ENCODE assay signal across 18 cellular contexts in the genomic region with DNA sequence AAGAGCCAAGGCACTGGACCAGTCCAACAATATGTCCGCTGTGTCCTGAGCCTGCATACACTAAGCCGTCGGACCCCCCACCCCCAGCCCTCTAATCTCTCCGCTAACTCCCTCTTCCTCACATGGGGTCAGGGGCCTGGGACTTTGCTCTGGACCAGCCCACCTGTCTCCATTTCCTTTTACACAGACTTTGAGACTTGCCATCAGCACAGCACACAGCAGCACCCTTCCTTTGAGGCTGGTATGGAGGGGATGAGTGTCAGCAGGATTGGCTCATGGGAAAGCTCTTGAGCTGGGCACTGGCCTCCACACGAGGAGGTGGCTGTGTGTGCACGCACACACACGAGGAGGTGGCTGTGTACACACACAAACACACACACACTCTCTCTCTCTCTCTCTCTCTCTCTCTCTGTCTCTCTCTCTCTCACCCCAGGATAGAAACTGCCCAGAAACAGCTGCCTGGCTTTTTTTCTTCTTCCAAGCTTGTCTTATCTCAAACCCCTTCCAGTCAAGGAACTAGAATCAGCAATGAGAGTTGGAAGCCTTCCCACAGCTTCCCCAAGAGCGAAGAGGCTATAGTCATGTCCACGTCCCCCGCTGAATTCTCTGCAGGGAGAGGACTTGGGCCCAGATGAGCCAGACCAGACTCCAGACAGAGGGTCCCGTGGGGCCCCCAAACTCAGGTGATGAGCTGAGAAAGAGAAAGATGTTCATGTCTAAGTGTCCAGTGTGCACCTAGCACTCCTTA. TPM values are rescaled to one million over a fixed set of nuclear protein-coding genes. Genes with fewer than 3 reads are reported as not detected.
A peak's percentile ranks its signal among the peaks of the same experiment; 100 is the strongest.
DNase-seq lines count a peak whose midpoint lies in the region; ATAC-seq, FAIRE-seq and TF ChIP-seq lines count a peak whose summit lies in the region.
"Had no signal": no experiment of that assay in that cellular context is flagged by ENCODE, and none has a peak within 500 bp of the region (broad histone marks: within the 10 kb centered on the region; RNA-seq: fewer than 3 reads in every experiment).

No MANE protein-coding gene starts in this region.

- H3K27me3 Mint-ChIP-seq in activated naive CD8-positive, alpha-beta T cell treated with anti-CD3 and anti-CD28 coated beads, Interleukin-2, amount 10 ng/mL, durations not matched to agents 7 days and 5 days: no peaks in the 10 kb centered on the region
- H3K27me3 Mint-ChIP-seq in activated naive CD8-positive, alpha-beta T cell treated with anti-CD3 and anti-CD28 coated beads, Interleukin-2, amount 50 U/mL, for 24 hours: no peaks in the 10 kb centered on the region

- H3K27me3 ChIP-seq in HepG2 (ENCODE audit: control insufficient read depth in 1 of 2, insufficient read depth in 2 of 2, low read length in 2 of 2) (no peaks in the 10 kb centered on the region), subcutaneous abdominal adipose tissue (ENCODE audit: control insufficient read depth in 5 of 5, insufficient read depth in 4 of 5, low read length in 5 of 5) (no peaks in the 10 kb centered on the region)
- H3K27me3 ChIP-seq: left lung had no signal

- no peaks in the 10 kb centered on the region for H3K9me3 ChIP-seq in HepG2 (ENCODE audit: low read length)
- H3K9me3 ChIP-seq in subcutaneous abdominal adipose tissue (ENCODE audit: control insufficient read depth in 5 of 5, low read length in 5 of 5): no peaks in the 10 kb centered on the region
- H3K9me3 ChIP-seq: HAP-1, left lung had no signal

- intact Hi-C loops in HepG2 (cut with micrococcal nuclease; ENCODE audit: unreplicated experiment): no loop called here

- peak overlapping the region; percentile 16; the same call in 1 of the 2 replicates for H3K9ac ChIP-seq in HepG2 (ENCODE audit: insufficient read depth, low read depth, low read length)
- H3K9ac ChIP-seq in subcutaneous abdominal adipose tissue (ENCODE audit: low read length in 5 of 5): no peak overlapping the region

- peaks cover 30% of the 10 kb centered on the region for H3K4me1 ChIP-seq in HepG2 (ENCODE audit: insufficient read depth, low read length)
- peaks cover 2 to 17% (median 13%) of the 10 kb centered on the region in 5 donors for H3K4me1 ChIP-seq in subcutaneous abdominal adipose tissue (ENCODE audit: control insufficient read depth in 5 of 5, insufficient read depth in 5 of 5, low read length in 5 of 5)
- H3K4me1 ChIP-seq: HAP-1 had no signal

- POLR2A ChIA-PET in activated naive CD8-positive, alpha-beta T cell treated with anti-CD3 and anti-CD28 coated beads, Interleukin-2, amount 10 ng/mL, durations not matched to agents 7 days and 5 days (lab: Charles Lee): no interaction called here
- POLR2A ChIA-PET in HepG2 (lab: Yijun Ruan, JAX): interaction anchor here (0.6 to 2.0 kb wide), 9 partner anchors 7 to 217 kb away, joined by 3 to 8 read pairs (median 3); a partner anchor contains a TSS

- no peak overlapping the region for H3K4me3 Mint-ChIP-seq in activated naive CD8-positive, alpha-beta T cell treated with anti-CD3 and anti-CD28 coated beads, Interleukin-2, amount 10 ng/mL, durations not matched to agents 7 days and 5 days
- no peak overlapping the region for H3K4me3 Mint-ChIP-seq in activated naive CD8-positive, alpha-beta T cell treated with anti-CD3 and anti-CD28 coated beads, Interleukin-2, amount 50 U/mL, for 24 hours

- CTCF ChIA-PET in HepG2 (lab: Yijun Ruan, JAX; ENCODE audit: low intra/inter-chr PET ratio, low total read pairs): no interaction called here

- in situ Hi-C loops in HepG2 (cut with HindIII; ENCODE audit: extremely low pct_ligation_motif_present, low pct_unique_long_range_greater_than_20kb): no loop called here

- no peak for DNase-seq in activated naive CD8-positive, alpha-beta T cell treated with anti-CD3 and anti-CD28 coated beads, Interleukin-2, amount 10 ng/mL, durations not matched to agents 7 days and 5 days
- no peak for DNase-seq in activated naive CD8-positive, alpha-beta T cell treated with anti-CD3 and anti-CD28 coated beads, Interleukin-2, amount 50 U/mL, for 24 hours
- DNase-seq in HepG2 (ENCODE audit: low spot score) (peak; percentile 68), NOMO-1 treated with dmso at 0.1 percent for 144 hours (lab: John Stamatoyannopoulos, UW; ENCODE audit: unreplicated experiment) (no peak)
- DNase-seq: activated naive CD4-positive, alpha-beta T cell; cortex of kidney; foreskin melanocyte; left lung; NCI-H1436; NCI-H2227 treated with DMSO at 0.1 percent for 48 hours; posterior cingulate gyrus had no signal

- TF ChIP-seq CTCF in VCaP (conservative IDR thresholded peaks at IDR 0.05): no peak
- no peak for TF ChIP-seq CTCF in HepG2 (CRISPR knock-in tag; IDR thresholded peaks at IDR 0.05)

- peaks cover 15% of the 10 kb centered on the region for H3K36me3 Mint-ChIP-seq in activated naive CD8-positive, alpha-beta T cell treated with anti-CD3 and anti-CD28 coated beads, Interleukin-2, amount 10 ng/mL, durations not matched to agents 7 days and 5 days
- peaks cover 13% of the 10 kb centered on the region for H3K36me3 Mint-ChIP-seq in activated naive CD8-positive, alpha-beta T cell treated with anti-CD3 and anti-CD28 coated beads, Interleukin-2, amount 50 U/mL, for 24 hours (ENCODE audit: low read depth)

- H4K20me1 ChIP-seq in HepG2 (ENCODE audit: insufficient read depth, low read length): no peaks in the 10 kb centered on the region

- no peak for ATAC-seq in activated naive CD8-positive, alpha-beta T cell treated with anti-CD3 and anti-CD28 coated beads, Interleukin-2, amount 10 ng/mL, durations not matched to agents 7 days and 5 days (ENCODE audit: low read depth)
- ATAC-seq in activated naive CD8-positive, alpha-beta T cell treated with anti-CD3 and anti-CD28 coated beads, Interleukin-2, amount 50 U/mL, for 24 hours: no peak
- ATAC-seq in HepG2 (peak; percentile 82), GM18520 (IDR thresholded peaks at IDR 0.05; ENCODE audit: unreplicated experiment) (no peak), HG03571 (IDR thresholded peaks at IDR 0.05; ENCODE audit: unreplicated experiment) (no peak)
- ATAC-seq: left lung had no signal

- peak overlapping the region; percentile 10; the same call in 1 of the 2 replicates for H3K4me2 ChIP-seq in HepG2 (ENCODE audit: low read depth, low read length)

- no peak for TF ChIP-seq EP300 in HepG2 (IDR thresholded peaks at IDR 0.05; ENCODE audit: low read depth in 2 of 2, low read length in 2 of 2)
- no peak for TF ChIP-seq EP300 in HepG2 (CRISPR knock-in tag; IDR thresholded peaks at IDR 0.05; ENCODE audit: borderline replicate concordance)

- no peaks in the 10 kb centered on the region for H3K9me3 Mint-ChIP-seq in activated naive CD8-positive, alpha-beta T cell treated with anti-CD3 and anti-CD28 coated beads, Interleukin-2, amount 10 ng/mL, durations not matched to agents 7 days and 5 days
- no peaks in the 10 kb centered on the region for H3K9me3 Mint-ChIP-seq in activated naive CD8-positive, alpha-beta T cell treated with anti-CD3 and anti-CD28 coated beads, Interleukin-2, amount 50 U/mL, for 24 hours

- no peak overlapping the region for H3K4me3 ChIP-seq in HepG2 (replicated peaks in 1 of 3; ENCODE audit: insufficient read depth in 1 of 3, low read depth in 2 of 3, low read length in 3 of 3)
- H3K4me3 ChIP-seq in subcutaneous abdominal adipose tissue (ENCODE audit: low read depth in 1 of 5, low read length in 5 of 5): no peak overlapping the region
- H3K4me3 ChIP-seq: HAP-1, left lung had no signal

- no peak for FAIRE-seq in HepG2 (lab: Jason Lieb, UNC)
- FAIRE-seq: GM18507, GM19239 had no signal

- 63% methylated on average over 11 of the region's 11 CpGs for WGBS in HepG2 (ENCODE audit: low lambda C conversion rate)

- H2AFZ ChIP-seq in HepG2 (ENCODE audit: low read length): no peak overlapping the region

- H3K27ac Mint-ChIP-seq in activated naive CD8-positive, alpha-beta T cell treated with anti-CD3 and anti-CD28 coated beads, Interleukin-2, amount 10 ng/mL, durations not matched to agents 7 days and 5 days: peak overlapping the region; percentile 7
- no peak overlapping the region for H3K27ac Mint-ChIP-seq in activated naive CD8-positive, alpha-beta T cell treated with anti-CD3 and anti-CD28 coated beads, Interleukin-2, amount 50 U/mL, for 24 hours

- no peaks in the 10 kb centered on the region for H3K79me2 ChIP-seq in HepG2 (ENCODE audit: insufficient read depth, low read length)

- peaks cover 0 to 11% of the 10 kb centered on the region in 2 experiments; a peak in 2 of 5 replicates for H3K36me3 ChIP-seq in HepG2 (replicated peaks in 1 of 2; ENCODE audit: control insufficient read depth in 1 of 2, insufficient read depth in 2 of 2, low read length in 2 of 2)
- peaks cover 4 to 35% (median 17%) of the 10 kb centered on the region in 5 donors for H3K36me3 ChIP-seq in subcutaneous abdominal adipose tissue (ENCODE audit: control insufficient read depth in 5 of 5, insufficient read depth in 5 of 5, low read length in 5 of 5)

- 0 out of 2 replicates have a peak, but pooled peaks have one; percentile 28 for TF ChIP-seq RAD21 in HepG2 (CRISPR knock-in tag; IDR thresholded peaks at IDR 0.05)

- peaks cover 2% of the 10 kb centered on the region for H3K4me1 Mint-ChIP-seq in activated naive CD8-positive, alpha-beta T cell treated with anti-CD3 and anti-CD28 coated beads, Interleukin-2, amount 10 ng/mL, durations not matched to agents 7 days and 5 days
- no peaks in the 10 kb centered on the region for H3K4me1 Mint-ChIP-seq in activated naive CD8-positive, alpha-beta T cell treated with anti-CD3 and anti-CD28 coated beads, Interleukin-2, amount 50 U/mL, for 24 hours

- 0 out of 4 replicates have a peak, but pooled peaks of 1 of the 2 experiments have one; percentile 22 for TF ChIP-seq POLR2A in HepG2 (IDR thresholded peaks at IDR 0.05; ENCODE audit: insufficient read depth in 1 of 2, low read depth in 2 of 2, low read length in 2 of 2)

- H3K27ac ChIP-seq in VCaP (peak overlapping the region; percentile 80), HepG2 (ENCODE audit: extremely low read length, insufficient read depth, low read length) (peak overlapping the region; percentile 48), subcutaneous abdominal adipose tissue (ENCODE audit: low read depth, low read length) (peak overlapping the region; percentile 81)

- no TSS peak for BruUV-seq in HepG2 (replicated peaks; lab: Mats Ljungman, UMichigan)

RNA-seq across cellular contexts. Expression of a gene that starts 18.6 kb away (rescaled TPM):
- total RNA-seq in activated naive CD8-positive, alpha-beta T cell treated with anti-CD3 and anti-CD28 coated beads, Interleukin-2, amount 10 ng/mL, durations not matched to agents 7 days and 5 days: 10 to 100 TPM; 18.8 to 22.3 TPM
- 2.6 and 7.4 TPM in 2 replicates for total RNA-seq in HepG2 (2016; rRNA removed; fragmentation: Illumina TruSeq; extraction: Trizol)
- 1.6 TPM in 2 replicates for total RNA-seq in HepG2 (2016; cell fraction: cytosol; rRNA removed; fragmentation: Illumina TruSeq; extraction: Trizol; ENCODE audit: low read depth)
- total RNA-seq in HepG2 (2016; cell fraction: insoluble cytoplasmic fraction; rRNA removed; fragmentation: Illumina TruSeq; extraction: Trizol): 2.1 and 7.4 TPM in 2 replicates
- 2.2 and 2.6 TPM in 2 replicates for total RNA-seq in HepG2 (2016; cell fraction: membrane; rRNA removed; fragmentation: Illumina TruSeq; extraction: Trizol)
- 13.8 and 19.0 TPM in 2 replicates for total RNA-seq in HepG2 (2016; cell fraction: nucleus; rRNA removed; fragmentation: Illumina TruSeq; extraction: Trizol)
- 4.1 and 4.7 TPM in 2 replicates for polyA plus RNA-seq in HepG2 (2011; rRNA removed)
- 1.4 and 1.8 TPM in 2 replicates for polyA plus RNA-seq in HepG2 (2011; cell fraction: cytosol; rRNA removed)
- 17.3 and 20.8 TPM in 2 replicates for polyA plus RNA-seq in HepG2 (2011; cell fraction: nucleus; rRNA removed)
- 5.9 and 6.1 TPM in 2 replicates for polyA plus RNA-seq in HepG2 (2012)
- polyA plus RNA-seq in HepG2 (2016; cell fraction: cytosol; fragmentation: Illumina TruSeq; extraction: Trizol; ENCODE audit: low read depth): 0.68 and 0.75 TPM in 2 replicates
- 1.7 and 2.2 TPM in 2 replicates for polyA plus RNA-seq in HepG2 (2016; cell fraction: insoluble cytoplasmic fraction; fragmentation: Illumina TruSeq; extraction: Trizol; ENCODE audit: low read depth)
- polyA plus RNA-seq in HepG2 (2016; cell fraction: membrane; fragmentation: Illumina TruSeq; extraction: Trizol; ENCODE audit: low read depth): 1.2 and 1.5 TPM in 2 replicates
- polyA plus RNA-seq in HepG2 (2016; cell fraction: nucleus; fragmentation: Illumina TruSeq; extraction: Trizol; ENCODE audit: insufficient read depth, low read depth): 21.2 and 22.1 TPM in 2 replicates
- polyA minus RNA-seq in HepG2 (2011; rRNA and poly(A)+ RNA removed; ENCODE audit: low replicate concordance): 25.8 and 28.2 TPM in 2 replicates
- 0.88 and 2.2 TPM in 2 replicates for polyA minus RNA-seq in HepG2 (2011; cell fraction: cytosol; rRNA and poly(A)+ RNA removed)
- polyA minus RNA-seq in HepG2 (2011; cell fraction: nucleus; rRNA and poly(A)+ RNA removed): 26.4 and 27.8 TPM in 2 replicates
